In genomic region chr3:76943671-76944070, GRCh38 we compare ENCODE assay signal across 1 cellular context.
TF ChIP-seq lines count a peak whose summit lies in the region.

No MANE protein-coding gene starts in this region.

TF ChIP-seq in GM23338, 12 proteins besides CTCF, POLR2A, EP300 and RAD21 (continued from another document):
- TF ChIP-seq EZH2 (IDR thresholded peaks at IDR 0.05; ENCODE audit: low read depth, unreplicated experiment), result no peak
- no peak for TF ChIP-seq STAT1 (IDR thresholded peaks at IDR 0.05; ENCODE audit: unreplicated experiment)
- no peak for TF ChIP-seq CREB1 (CRISPR knock-in tag; IDR thresholded peaks at IDR 0.05; ENCODE audit: low read depth)
- TF ChIP-seq ETS1 (IDR thresholded peaks at IDR 0.05), result no peak
- no peak for TF ChIP-seq EZH2phosphoT487 (IDR thresholded peaks at IDR 0.05; ENCODE audit: unreplicated experiment)
